In the genomic region with DNA sequence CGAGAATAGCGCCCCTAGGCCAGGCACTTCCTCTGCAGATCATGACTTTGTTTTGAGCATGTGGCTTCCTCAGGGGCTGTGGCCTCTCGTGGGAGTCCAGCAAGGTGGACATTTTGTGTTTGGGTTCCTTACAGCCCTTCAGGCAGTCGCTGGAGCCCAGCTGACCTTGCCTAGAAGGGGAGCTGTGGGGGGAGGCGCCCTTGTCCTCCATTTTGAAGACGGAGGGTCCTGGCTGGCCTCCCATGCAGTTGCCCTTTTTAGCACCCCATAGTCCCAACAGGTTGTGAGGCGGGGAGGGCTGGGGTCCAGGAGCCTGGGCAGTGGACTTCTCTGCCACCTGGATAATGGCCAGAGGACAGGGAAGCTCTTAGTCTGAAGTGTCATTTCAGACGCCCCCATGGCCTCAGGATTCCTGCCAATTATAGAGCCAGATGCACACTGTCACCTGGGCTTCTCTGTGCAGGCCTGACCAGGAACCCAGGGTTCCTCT, we compare ENCODE assay signal across 29 cellular contexts. TPM values are rescaled to one million over a fixed set of nuclear protein-coding genes. Genes with fewer than 3 reads are reported as not detected.
"Had no signal": no experiment of that assay in that cellular context is flagged by ENCODE, and none has a peak within 500 bp of the region (broad histone marks: within the 10 kb centered on the region; RNA-seq: fewer than 3 reads in every experiment).

No MANE protein-coding gene starts in this region.

- FAIRE-seq: HepG2 had no signal

- H3K36me3 ChIP-seq: Peyer's patch, SJSA1 had no signal

- H3K4me3 ChIP-seq: PC-9, Peyer's patch, SJSA1, SK-N-MC had no signal

- H3K27me3 ChIP-seq: SJSA1 had no signal

- H3K27ac ChIP-seq: KMS-11, PC-9, Peyer's patch, SJSA1, SK-N-MC had no signal

- H3K9ac ChIP-seq: KMS-11 had no signal

- DNase-seq: IMR-90; Kasumi-1; MM.1S; MV-4-11; NCI-H1048; NCI-H1105; NCI-H1417; NCI-H1436 treated with DMSO at 0.1 percent for 48 hours; NCI-H1694; NCI-H187 treated with DMSO at 0.1 percent for 48 hours; NCI-H2029 treated with DMSO at 0.1 percent for 48 hours; NCI-H2227 treated with DMSO at 0.1 percent for 48 hours; NCI-H524; NCI-H526 treated with DMSO at 0.1 percent for 48 hours; NCI-H748 treated with DMSO at 0.1 percent for 48 hours; NK-92 treated with Interleukin-12 subunit alpha and Interleukin-12 subunit beta, amount 100 ng/mL, for 24 hours; OCI-M1; PC-9; Peyer's patch; SHP77 treated with DMSO at 0.1 percent for 48 hours had no signal

- H2AFZ ChIP-seq: PC-9 had no signal

- H3K9me3 ChIP-seq: Peyer's patch, SJSA1 had no signal

- ATAC-seq: HepG2, Right ventricle myocardium inferior had no signal

- H3K4me2 ChIP-seq: KMS-11, PC-9 had no signal

RNA-seq across cellular contexts. Expression of gene SOST, which starts 1.4 kb away (rescaled TPM):
- total RNA-seq: HepG2, HT1080, IMR-90, M059J, NCI-H460, PC-9, Peyer's patch, Right ventricle myocardium inferior, RPMI7951 had no signal
- polyA plus RNA-seq: HepG2, IMR-90 had no signal

RNA-seq across cellular contexts. Expression of gene CFAP97D1, which starts 23.0 kb away (rescaled TPM):
- total RNA-seq: M059J, NCI-H460, PC-9, Peyer's patch, Right ventricle myocardium inferior, RPMI7951, SJSA1 had no signal
- polyA plus RNA-seq: HepG2, IMR-90 had no signal
